ENCODE assay signal across 9 cellular contexts in genomic region chr3:66572938-66573710, GRCh38.
DNase-seq lines count a peak whose midpoint lies in the region; ATAC-seq and TF ChIP-seq lines count a peak whose summit lies in the region.
"Had no signal": no experiment of that assay in that cellular context is flagged by ENCODE, and none has a peak within 500 bp of the region (broad histone marks: within the 10 kb centered on the region; RNA-seq: fewer than 3 reads in every experiment).

No MANE protein-coding gene starts in this region.

- H3K4me3 Mint-ChIP-seq in GM23338 (peak overlapping the region; percentile 58), mesothelial cell of epicardium (no peak overlapping the region)

- no peaks in the 10 kb centered on the region for H3K79me2 ChIP-seq in GM23338 (replicated peaks; ENCODE audit: insufficient read depth)

- no peaks in the 10 kb centered on the region; the same call in 2 of the 3 replicates for H3K9me3 Mint-ChIP-seq in GM23338
- peaks cover 4% of the 10 kb centered on the region for H3K9me3 Mint-ChIP-seq in mesothelial cell of epicardium

- no peaks in the 10 kb centered on the region for H3F3A ChIP-seq in GM23338 (replicated peaks; ENCODE audit: low read depth)

- no peaks in the 10 kb centered on the region for H3K9me2 ChIP-seq in GM23338 (ENCODE audit: insufficient read depth)

- peaks cover 29% of the 10 kb centered on the region for H3K4me1 ChIP-seq in GM23338 (ENCODE audit: insufficient read depth)

- ATAC-seq in GM23338 (peak; percentile 92), SK-N-SH treated with all-trans-retinoic acid at 6 μM for 48 hours (peak; percentile 30; the same call in 1 of the 3 replicates)

- H3K4me2 ChIP-seq in GM23338 = peak overlapping the region; percentile 70

- no peaks in the 10 kb centered on the region for H3K36me3 ChIP-seq in GM23338 (ENCODE audit: insufficient read depth)
- H3K36me3 ChIP-seq: esophagus squamous epithelium had no signal

- no peak overlapping the region; the same call in 1 of the 2 replicates for H2AFZ ChIP-seq in GM23338

- peaks cover 32% of the 10 kb centered on the region for H3K27me3 ChIP-seq in GM23338 (ENCODE audit: insufficient read depth)

- H3K4me1 Mint-ChIP-seq in GM23338 (peaks cover 32% of the 10 kb centered on the region), mesothelial cell of epicardium (peaks cover 4% of the 10 kb centered on the region)

- H3K4me3 ChIP-seq in GM23338 = peak overlapping the region; percentile 43
- H3K4me3 ChIP-seq: esophagus squamous epithelium had no signal

- H3K36me3 Mint-ChIP-seq in GM23338 (ENCODE audit: low read depth) = no peaks in the 10 kb centered on the region
- H3K36me3 Mint-ChIP-seq in mesothelial cell of epicardium = no peaks in the 10 kb centered on the region

- TF ChIP-seq CTCF in GM10266 (IDR thresholded peaks at IDR 0.05; ENCODE audit: control insufficient read depth, insufficient read depth, low read depth, missing control alignments) = peak; percentile 27
- peak; percentile 85 to 86 for TF ChIP-seq CTCF in GM23338 (conservative IDR thresholded peaks at IDR 0.05; ENCODE audit: low read depth in 2 of 2)
- peak; percentile 41 for TF ChIP-seq CTCF in mesothelial cell of epicardium (IDR thresholded peaks at IDR 0.05; ENCODE audit: unreplicated experiment)

- H3K27me3 Mint-ChIP-seq in GM23338 (ENCODE audit: insufficient read depth, low read depth, poor library complexity) (peaks cover 22% of the 10 kb centered on the region), mesothelial cell of epicardium (ENCODE audit: low read depth) (peaks cover 12% of the 10 kb centered on the region)

- no peaks in the 10 kb centered on the region for H4K20me1 ChIP-seq in GM23338 (replicated peaks; ENCODE audit: insufficient read depth)

- H3K27ac ChIP-seq in GM23338 (ENCODE audit: low read depth) = peak overlapping the region; percentile 63; the same call in 1 of the 2 replicates
- H3K27ac ChIP-seq: esophagus squamous epithelium had no signal

- DNase-seq in GM10266 (ENCODE audit: extremely low spot score) = peak; percentile 17
- DNase-seq in GM23338 (ENCODE audit: low spot score) = peak; percentile 95
- DNase-seq in mesothelial cell of epicardium (ENCODE audit: low spot score in 2 of 2, unreplicated experiment in 2 of 2) = no peak
- no peak for DNase-seq in NCI-H1092 treated with DMSO at 0.1 percent for 48 hours (lab: John Stamatoyannopoulos, UW)
- DNase-seq in NK-92 treated with Interleukin-12 subunit alpha and Interleukin-12 subunit beta, amount 100 ng/mL, for 24 hours (lab: John Stamatoyannopoulos, UW) = no peak
- DNase-seq in activated naive CD4-positive, alpha-beta T cell (lab: John Stamatoyannopoulos, UW) = no peak
- DNase-seq: esophagus squamous epithelium, NCI-H2029 treated with DMSO at 0.1 percent for 48 hours had no signal

- H3K27ac Mint-ChIP-seq in GM23338 = peak overlapping the region; percentile 63
- H3K27ac Mint-ChIP-seq in mesothelial cell of epicardium = no peak overlapping the region

TF ChIP-seq in GM23338, 12 proteins besides CTCF, POLR2A, EP300 and RAD21 (continues in another document):
- TF ChIP-seq ZNF331 (CRISPR knock-in tag; IDR thresholded peaks at IDR 0.05; ENCODE audit: low read depth) (no peak), NANOG (IDR thresholded peaks at IDR 0.05; ENCODE audit: borderline replicate concordance) (peak; percentile 99), EZH2 (IDR thresholded peaks at IDR 0.05; ENCODE audit: low read depth, unreplicated experiment) (no peak)
- TF ChIP-seq, protein P1, sequence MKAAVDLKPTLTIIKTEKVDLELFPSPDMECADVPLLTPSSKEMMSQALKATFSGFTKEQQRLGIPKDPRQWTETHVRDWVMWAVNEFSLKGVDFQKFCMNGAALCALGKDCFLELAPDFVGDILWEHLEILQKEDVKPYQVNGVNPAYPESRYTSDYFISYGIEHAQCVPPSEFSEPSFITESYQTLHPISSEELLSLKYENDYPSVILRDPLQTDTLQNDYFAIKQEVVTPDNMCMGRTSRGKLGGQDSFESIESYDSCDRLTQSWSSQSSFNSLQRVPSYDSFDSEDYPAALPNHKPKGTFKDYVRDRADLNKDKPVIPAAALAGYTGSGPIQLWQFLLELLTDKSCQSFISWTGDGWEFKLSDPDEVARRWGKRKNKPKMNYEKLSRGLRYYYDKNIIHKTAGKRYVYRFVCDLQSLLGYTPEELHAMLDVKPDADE (IDR thresholded peaks at IDR 0.05) = no peak
- TF ChIP-seq, protein P2, sequence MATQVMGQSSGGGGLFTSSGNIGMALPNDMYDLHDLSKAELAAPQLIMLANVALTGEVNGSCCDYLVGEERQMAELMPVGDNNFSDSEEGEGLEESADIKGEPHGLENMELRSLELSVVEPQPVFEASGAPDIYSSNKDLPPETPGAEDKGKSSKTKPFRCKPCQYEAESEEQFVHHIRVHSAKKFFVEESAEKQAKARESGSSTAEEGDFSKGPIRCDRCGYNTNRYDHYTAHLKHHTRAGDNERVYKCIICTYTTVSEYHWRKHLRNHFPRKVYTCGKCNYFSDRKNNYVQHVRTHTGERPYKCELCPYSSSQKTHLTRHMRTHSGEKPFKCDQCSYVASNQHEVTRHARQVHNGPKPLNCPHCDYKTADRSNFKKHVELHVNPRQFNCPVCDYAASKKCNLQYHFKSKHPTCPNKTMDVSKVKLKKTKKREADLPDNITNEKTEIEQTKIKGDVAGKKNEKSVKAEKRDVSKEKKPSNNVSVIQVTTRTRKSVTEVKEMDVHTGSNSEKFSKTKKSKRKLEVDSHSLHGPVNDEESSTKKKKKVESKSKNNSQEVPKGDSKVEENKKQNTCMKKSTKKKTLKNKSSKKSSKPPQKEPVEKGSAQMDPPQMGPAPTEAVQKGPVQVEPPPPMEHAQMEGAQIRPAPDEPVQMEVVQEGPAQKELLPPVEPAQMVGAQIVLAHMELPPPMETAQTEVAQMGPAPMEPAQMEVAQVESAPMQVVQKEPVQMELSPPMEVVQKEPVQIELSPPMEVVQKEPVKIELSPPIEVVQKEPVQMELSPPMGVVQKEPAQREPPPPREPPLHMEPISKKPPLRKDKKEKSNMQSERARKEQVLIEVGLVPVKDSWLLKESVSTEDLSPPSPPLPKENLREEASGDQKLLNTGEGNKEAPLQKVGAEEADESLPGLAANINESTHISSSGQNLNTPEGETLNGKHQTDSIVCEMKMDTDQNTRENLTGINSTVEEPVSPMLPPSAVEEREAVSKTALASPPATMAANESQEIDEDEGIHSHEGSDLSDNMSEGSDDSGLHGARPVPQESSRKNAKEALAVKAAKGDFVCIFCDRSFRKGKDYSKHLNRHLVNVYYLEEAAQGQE (IDR thresholded peaks at IDR 0.05; ENCODE audit: unreplicated experiment) = no peak

TF ChIP-seq in SK-N-SH treated with all-trans-retinoic acid at 6 μM for 48 hours, 23 proteins besides CTCF, POLR2A, EP300 and RAD21 (continues in another document):
- TF ChIP-seq OSR1 (CRISPR knock-in tag; IDR thresholded peaks at IDR 0.05) = no peak
- no peak for TF ChIP-seq ISL1 (CRISPR knock-in tag; IDR thresholded peaks at IDR 0.05)
- TF ChIP-seq CSDC2 (CRISPR knock-in tag; IDR thresholded peaks at IDR 0.05) = no peak
- TF ChIP-seq PPARA (CRISPR knock-in tag; IDR thresholded peaks at IDR 0.05; ENCODE audit: borderline replicate concordance) = no peak
- no peak for TF ChIP-seq ZC3H10 (CRISPR knock-in tag; IDR thresholded peaks at IDR 0.05)
- TF ChIP-seq ZNF565 (CRISPR knock-in tag; conservative IDR thresholded peaks at IDR 0.05; ENCODE audit: low read depth) = no peak
- TF ChIP-seq GLIS3 (CRISPR knock-in tag; IDR thresholded peaks at IDR 0.05) = no peak
- no peak for TF ChIP-seq ZNF8 (CRISPR knock-in tag; IDR thresholded peaks at IDR 0.05)
- TF ChIP-seq ARNTL (CRISPR knock-in tag; IDR thresholded peaks at IDR 0.05; ENCODE audit: borderline replicate concordance, low read depth) = no peak
- TF ChIP-seq, protein P3, sequence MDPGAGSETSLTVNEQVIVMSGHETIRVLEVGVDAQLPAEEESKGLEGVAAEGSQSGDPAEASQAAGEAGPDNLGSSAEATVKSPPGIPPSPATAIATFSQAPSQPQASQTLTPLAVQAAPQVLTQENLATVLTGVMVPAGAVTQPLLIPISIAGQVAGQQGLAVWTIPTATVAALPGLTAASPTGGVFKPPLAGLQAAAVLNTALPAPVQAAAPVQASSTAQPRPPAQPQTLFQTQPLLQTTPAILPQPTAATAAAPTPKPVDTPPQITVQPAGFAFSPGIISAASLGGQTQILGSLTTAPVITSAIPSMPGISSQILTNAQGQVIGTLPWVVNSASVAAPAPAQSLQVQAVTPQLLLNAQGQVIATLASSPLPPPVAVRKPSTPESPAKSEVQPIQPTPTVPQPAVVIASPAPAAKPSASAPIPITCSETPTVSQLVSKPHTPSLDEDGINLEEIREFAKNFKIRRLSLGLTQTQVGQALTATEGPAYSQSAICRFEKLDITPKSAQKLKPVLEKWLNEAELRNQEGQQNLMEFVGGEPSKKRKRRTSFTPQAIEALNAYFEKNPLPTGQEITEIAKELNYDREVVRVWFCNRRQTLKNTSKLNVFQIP (CRISPR knock-in tag; IDR thresholded peaks at IDR 0.05; ENCODE audit: borderline replicate concordance, low read depth) = no peak
- TF ChIP-seq CREB5 (CRISPR knock-in tag; IDR thresholded peaks at IDR 0.05; ENCODE audit: low read depth) = no peak
- no peak for TF ChIP-seq BACH2 (CRISPR knock-in tag; IDR thresholded peaks at IDR 0.05; ENCODE audit: borderline replicate concordance)

Comparison
In these comparisons a context has a peak if more than half of its experiments do, and no peak if none do; other contexts are left out.
1. DNase-seq: peak in GM10266 (single experiment) and GM23338 (single experiment); none in mesothelial cell of epicardium (0 of 2), NCI-H1092 treated with DMSO at 0.1 percent for 48 hours (single experiment), NK-92 treated with Interleukin-12 subunit alpha and Interleukin-12 subunit beta, amount 100 ng/mL, for 24 hours (single experiment) and activated naive CD4-positive, alpha-beta T cell (0 of 4).
2. CTCF ChIP-seq: peak in every context shown above with its lines; median percentile 86 in GM23338; 41 in mesothelial cell of epicardium; 27 in GM10266.